ENCODE assay signal across 7 cellular contexts in the genomic region with DNA sequence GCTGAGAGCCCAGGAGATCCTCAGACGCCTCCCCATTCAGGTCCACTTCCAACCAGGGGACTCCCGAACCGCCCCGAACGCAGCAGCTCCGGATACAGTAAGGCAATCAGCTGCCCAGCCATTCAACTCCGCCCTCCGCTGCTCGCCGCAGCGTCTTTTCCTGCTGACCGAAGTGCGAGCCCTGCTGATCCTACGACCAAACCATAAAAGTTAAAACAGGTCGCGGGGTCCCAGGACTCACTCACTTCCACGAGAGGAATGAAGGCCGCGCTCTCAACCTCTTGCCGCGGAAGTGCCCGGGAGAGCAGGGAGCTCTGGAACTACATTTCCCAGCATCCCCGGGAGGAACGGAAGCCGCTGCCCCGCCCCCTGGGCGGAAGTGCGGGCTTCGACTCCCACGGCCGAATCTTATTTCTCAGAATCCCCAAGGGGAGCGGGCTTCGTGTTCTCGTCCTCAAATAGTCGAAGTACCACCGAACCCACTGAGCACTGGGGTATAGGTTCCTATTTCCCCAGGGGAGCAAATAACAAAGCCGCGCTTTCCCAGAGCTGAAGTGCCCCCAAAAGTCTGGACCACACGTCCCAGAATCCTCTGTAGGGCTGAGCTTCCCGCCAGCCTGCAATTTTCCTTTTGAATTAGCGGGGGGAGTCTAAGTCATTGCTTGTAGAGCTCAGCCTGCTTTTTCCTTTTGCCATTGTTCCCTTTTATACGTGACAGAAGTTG.
DNase-seq lines count a peak whose midpoint lies in the region; ATAC-seq and TF ChIP-seq lines count a peak whose summit lies in the region.

TSS of gene ZNF45 (minus strand) at position 298 of the 724 bp plus-strand sequence. CDS start 13,097 bp downstream, outside the sequence.

- peak; percentile 65 for DNase-seq in NCI-H2029 treated with DMSO at 0.1 percent for 48 hours (lab: John Stamatoyannopoulos, UW)
- peak; percentile 79 for DNase-seq in T1000 (lab: John Stamatoyannopoulos, UW)
- peak; percentile 96 for DNase-seq in astrocyte of the hippocampus (ENCODE audit: low read depth, low spot score)
- DNase-seq in hepatic stellate cell (ENCODE audit: low spot score): peak; percentile 88
- DNase-seq in retina: peak; percentile 98

- ATAC-seq in GM18505 (IDR thresholded peaks at IDR 0.05; ENCODE audit: unreplicated experiment): peak; percentile 88
- peak; percentile 96 for ATAC-seq in HG02973 (IDR thresholded peaks at IDR 0.05; ENCODE audit: unreplicated experiment)

- peak; percentile 79 for TF ChIP-seq POLR2A in GM18505 (IDR thresholded peaks at IDR 0.05; ENCODE audit: borderline replicate concordance, extremely low read depth, insufficient read depth, insufficient read length)

Comparison
In these comparisons a context has a peak if more than half of its experiments do, and no peak if none do; other contexts are left out.
1. Peak in every context shown above with its lines: DNase-seq and ATAC-seq.